ENCODE assay signal across 15 cellular contexts in the genomic region with DNA sequence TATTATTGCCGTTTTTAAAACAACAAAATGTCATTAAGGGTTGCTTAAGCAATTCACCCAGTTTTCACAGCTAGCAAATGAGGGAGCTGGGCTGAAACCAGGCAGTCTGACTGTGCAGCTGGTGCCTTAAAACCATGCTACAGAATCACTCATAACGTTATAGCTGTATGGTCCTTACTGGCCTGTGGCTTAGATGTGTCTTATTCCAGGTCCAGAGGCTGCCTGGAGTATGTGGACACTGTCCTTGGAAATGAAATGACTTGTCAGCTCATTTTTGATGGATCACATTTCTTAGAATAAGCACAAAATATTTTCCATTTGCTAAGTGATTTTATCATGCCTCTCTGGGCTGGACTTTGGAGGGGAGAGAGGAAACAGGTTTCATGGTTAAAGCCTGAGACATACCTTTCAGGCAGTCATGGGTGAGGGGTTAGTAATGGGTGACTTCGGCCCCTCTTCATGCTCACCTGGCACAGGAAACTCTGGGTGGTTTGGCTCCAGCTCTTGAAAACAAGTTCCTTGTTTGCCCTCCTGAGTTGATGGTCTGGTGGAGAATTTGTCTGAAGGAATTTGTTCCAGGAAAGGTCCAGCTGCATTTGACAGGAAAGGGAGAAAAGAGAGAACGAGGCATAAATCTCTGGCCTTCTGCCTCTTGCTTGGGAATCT.
"Had no signal": no experiment of that assay in that cellular context is flagged by ENCODE, and none has a peak within 500 bp of the region (broad histone marks: within the 10 kb centered on the region; RNA-seq: fewer than 3 reads in every experiment).

No MANE protein-coding gene starts in this region.

- H3K4me3 ChIP-seq: gastroesophageal sphincter, lung, testis had no signal

- H3K4me1 Mint-ChIP-seq: activated CD4-positive, alpha-beta T cell treated with anti-CD3 and anti-CD28 coated beads, Interleukin-2, amount 10 ng/mL, durations not matched to agents 24 days and 14 days; activated naive CD4-positive, alpha-beta T cell treated with anti-CD3 and anti-CD28 coated beads, Interleukin-2, amount 10 ng/mL, durations not matched to agents 7 days and 5 days; activated T-helper 17 cell treated with anti-CD3 and anti-CD28 coated beads, Interleukin-2, amount 50 U/mL, for 72 hours; naive thymus-derived CD4-positive, alpha-beta T cell had no signal

- H3K27me3 ChIP-seq: gastroesophageal sphincter, testis had no signal

- H3K36me3 ChIP-seq: gastroesophageal sphincter had no signal

- H3K4me3 Mint-ChIP-seq: activated CD4-positive, alpha-beta T cell treated with anti-CD3 and anti-CD28 coated beads, Interleukin-2, amount 10 ng/mL, durations not matched to agents 24 days and 14 days; activated naive CD4-positive, alpha-beta T cell treated with anti-CD3 and anti-CD28 coated beads, Interleukin-2, amount 10 ng/mL, durations not matched to agents 7 days and 5 days; activated T-helper 17 cell treated with anti-CD3 and anti-CD28 coated beads, Interleukin-2, amount 50 U/mL, for 72 hours; naive thymus-derived CD4-positive, alpha-beta T cell; stimulated activated naive CD8-positive, alpha-beta T cell treated with anti-CD3 and anti-CD28 coated beads, Interleukin-15, Interleukin-2, amounts not matched to agents 100 ng/mL and 50 ng/mL, for 24 hours; T-helper 1 cell treated with Interleukin-12 subunit alpha and Interleukin-12 subunit beta and Interleukin-4 antibody, amounts not matched to agents 30 μg/mL and 1 μg/mL, for 36 hours; WTC11 had no signal

- DNase-seq: activated CD4-positive, alpha-beta T cell treated with anti-CD3 and anti-CD28 coated beads, Interleukin-2, amount 10 ng/mL, durations not matched to agents 24 days and 14 days; activated naive CD4-positive, alpha-beta T cell treated with anti-CD3 and anti-CD28 coated beads, Interleukin-2, amount 10 ng/mL, durations not matched to agents 7 days and 5 days; dermis blood vessel endothelial cell; kidney glomerular epithelial cell; naive thymus-derived CD4-positive, alpha-beta T cell; nucleus accumbens; stimulated activated CD4-positive, alpha-beta T cell treated with anti-CD3 and anti-CD28 coated beads, Interleukin-4, amount 100 ng/mL, for 1 hour; testis had no signal

- H3K9me3 ChIP-seq: testis had no signal

- FAIRE-seq: urothelium cell line had no signal

- ATAC-seq: activated T-helper 17 cell treated with anti-CD3 and anti-CD28 coated beads, Interleukin-2, amount 50 U/mL, for 72 hours; gastroesophageal sphincter; naive thymus-derived CD4-positive, alpha-beta T cell; WTC11 had no signal

- H3K27me3 Mint-ChIP-seq: activated CD4-positive, alpha-beta T cell treated with anti-CD3 and anti-CD28 coated beads, Interleukin-2, amount 10 ng/mL, durations not matched to agents 24 days and 14 days; activated naive CD4-positive, alpha-beta T cell treated with anti-CD3 and anti-CD28 coated beads, Interleukin-2, amount 10 ng/mL, durations not matched to agents 7 days and 5 days; activated T-helper 17 cell treated with anti-CD3 and anti-CD28 coated beads, Interleukin-2, amount 50 U/mL, for 72 hours; naive thymus-derived CD4-positive, alpha-beta T cell; stimulated activated naive CD8-positive, alpha-beta T cell treated with anti-CD3 and anti-CD28 coated beads, Interleukin-15, Interleukin-2, amounts not matched to agents 100 ng/mL and 50 ng/mL, for 24 hours had no signal

- H3K27ac Mint-ChIP-seq: activated CD4-positive, alpha-beta T cell treated with anti-CD3 and anti-CD28 coated beads, Interleukin-2, amount 10 ng/mL, durations not matched to agents 24 days and 14 days; activated naive CD4-positive, alpha-beta T cell treated with anti-CD3 and anti-CD28 coated beads, Interleukin-2, amount 10 ng/mL, durations not matched to agents 7 days and 5 days; activated T-helper 17 cell treated with anti-CD3 and anti-CD28 coated beads, Interleukin-2, amount 50 U/mL, for 72 hours; naive thymus-derived CD4-positive, alpha-beta T cell; stimulated activated naive CD8-positive, alpha-beta T cell treated with anti-CD3 and anti-CD28 coated beads, Interleukin-15, Interleukin-2, amounts not matched to agents 100 ng/mL and 50 ng/mL, for 24 hours; T-helper 1 cell treated with Interleukin-12 subunit alpha and Interleukin-12 subunit beta and Interleukin-4 antibody, amounts not matched to agents 30 μg/mL and 1 μg/mL, for 36 hours; WTC11 had no signal

- H3K36me3 Mint-ChIP-seq: activated naive CD4-positive, alpha-beta T cell treated with anti-CD3 and anti-CD28 coated beads, Interleukin-2, amount 10 ng/mL, durations not matched to agents 7 days and 5 days; naive thymus-derived CD4-positive, alpha-beta T cell had no signal

- H3K27ac ChIP-seq: gastroesophageal sphincter, testis had no signal

- H3K4me1 ChIP-seq: gastroesophageal sphincter, testis had no signal
